Comparison of ENCODE assay signal across 10 cellular contexts in the genomic region with DNA sequence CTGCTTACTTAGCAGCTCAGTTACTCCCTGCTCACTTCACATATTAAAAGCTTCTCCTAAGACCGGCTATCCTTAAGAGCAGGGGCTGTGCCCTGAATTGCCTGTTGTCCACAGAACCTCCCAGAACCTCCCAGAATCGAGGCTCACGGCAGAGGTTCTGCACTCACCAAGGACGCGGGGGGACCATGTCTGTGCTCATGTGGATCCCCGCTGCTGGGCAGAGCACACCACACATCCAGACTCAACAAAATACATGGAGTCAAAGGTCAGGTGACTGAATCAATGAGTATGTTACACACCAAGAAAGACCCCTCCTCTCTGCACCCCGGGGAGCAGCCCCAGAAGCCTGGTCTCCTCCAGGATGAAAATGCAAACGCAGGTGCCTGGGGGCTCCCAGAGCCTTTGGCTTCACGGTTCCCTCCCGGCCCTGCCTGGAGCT.
DNase-seq lines count a peak whose midpoint lies in the region; ATAC-seq and TF ChIP-seq lines count a peak whose summit lies in the region.
"Had no signal": no experiment of that assay in that cellular context is flagged by ENCODE, and none has a peak within 500 bp of the region (broad histone marks: within the 10 kb centered on the region; RNA-seq: fewer than 3 reads in every experiment).

No MANE protein-coding gene starts in this region.

- no peak overlapping the region for H3K4me3 Mint-ChIP-seq in dendritic cell treated with granulocyte-macrophage colony-stimulating factor and Interleukin-4, amounts not matched to agents 40 ng/mL and 50 ng/mL, for 4 days
- no peak overlapping the region for H3K4me3 Mint-ChIP-seq in progenitor cell of endocrine pancreas (ENCODE audit: low read depth)

- H3K9ac ChIP-seq in Loucy (ENCODE audit: low read depth, low read length, poor library complexity, severe bottlenecking), result peak overlapping the region; percentile 22

- 0 out of 2 replicates have a peak overlapping the region, but pooled peaks have one; percentile 50 for H2AFZ ChIP-seq in Loucy (ENCODE audit: low read length)

- H3K27me3 Mint-ChIP-seq in dendritic cell treated with granulocyte-macrophage colony-stimulating factor and Interleukin-4, amounts not matched to agents 40 ng/mL and 50 ng/mL, for 4 days, result no peaks in the 10 kb centered on the region
- no peaks in the 10 kb centered on the region for H3K27me3 Mint-ChIP-seq in progenitor cell of endocrine pancreas

- H3K9me2 ChIP-seq in Loucy (replicated peaks; ENCODE audit: low read depth, low read length), result no peaks in the 10 kb centered on the region

- intact Hi-C loops in dendritic cell treated with granulocyte-macrophage colony-stimulating factor and Interleukin-4, amounts not matched to agents 40 ng/mL and 50 ng/mL, for 4 days (cut with micrococcal nuclease), result loop anchor here (10.0 kb wide), 1 partner anchor 59 kb away; no protein-coding TSS in a partner anchor

- no peaks in the 10 kb centered on the region for H3K36me3 ChIP-seq in Loucy (ENCODE audit: insufficient read depth, low read length)

- H3K27ac Mint-ChIP-seq in dendritic cell treated with granulocyte-macrophage colony-stimulating factor and Interleukin-4, amounts not matched to agents 40 ng/mL and 50 ng/mL, for 4 days, result peak overlapping the region; percentile 56
- peak overlapping the region; percentile 47 for H3K27ac Mint-ChIP-seq in progenitor cell of endocrine pancreas

- H3K4me3 ChIP-seq in Loucy (ENCODE audit: low read length, poor library complexity, severe bottlenecking), result no peak overlapping the region
- H3K4me3 ChIP-seq: testis had no signal

- no peak for TF ChIP-seq CTCF in Loucy (conservative IDR thresholded peaks at IDR 0.05; ENCODE audit: low read length)
- no peak for TF ChIP-seq CTCF in progenitor cell of endocrine pancreas (IDR thresholded peaks at IDR 0.05; ENCODE audit: unreplicated experiment)

- H3K4me2 ChIP-seq in Loucy (ENCODE audit: low read depth, low read length, poor library complexity, severe bottlenecking), result no peak overlapping the region

- H3K27me3 ChIP-seq in Loucy (ENCODE audit: insufficient read depth, low read length, poor library complexity, severe bottlenecking), result no peaks in the 10 kb centered on the region
- H3K27me3 ChIP-seq: testis had no signal

- H3K4me1 Mint-ChIP-seq in dendritic cell treated with granulocyte-macrophage colony-stimulating factor and Interleukin-4, amounts not matched to agents 40 ng/mL and 50 ng/mL, for 4 days (ENCODE audit: low read depth), result peaks cover 37% of the 10 kb centered on the region
- peaks cover 6% of the 10 kb centered on the region for H3K4me1 Mint-ChIP-seq in progenitor cell of endocrine pancreas (ENCODE audit: low read depth)

- no peaks in the 10 kb centered on the region for H3K9me3 ChIP-seq in Loucy (ENCODE audit: insufficient read depth, low read depth, low read length)
- H3K9me3 ChIP-seq: testis had no signal

- no peaks in the 10 kb centered on the region for H3K79me2 ChIP-seq in Loucy (ENCODE audit: insufficient read depth, low read length)

- H3F3A ChIP-seq in Loucy (ENCODE audit: low read depth), result no peaks in the 10 kb centered on the region

- H4K20me1 ChIP-seq in Loucy (ENCODE audit: insufficient read depth, low read length, poor library complexity, severe bottlenecking), result no peaks in the 10 kb centered on the region

- no peaks in the 10 kb centered on the region for H3K9me3 Mint-ChIP-seq in dendritic cell treated with granulocyte-macrophage colony-stimulating factor and Interleukin-4, amounts not matched to agents 40 ng/mL and 50 ng/mL, for 4 days
- no peaks in the 10 kb centered on the region for H3K9me3 Mint-ChIP-seq in progenitor cell of endocrine pancreas (ENCODE audit: low read depth)

- peaks cover 8% of the 10 kb centered on the region for H3K36me3 Mint-ChIP-seq in dendritic cell treated with granulocyte-macrophage colony-stimulating factor and Interleukin-4, amounts not matched to agents 40 ng/mL and 50 ng/mL, for 4 days (ENCODE audit: low read depth)
- H3K36me3 Mint-ChIP-seq in progenitor cell of endocrine pancreas (ENCODE audit: insufficient read depth), result peaks cover 9% of the 10 kb centered on the region

- no peak for DNase-seq in progenitor cell of endocrine pancreas (ENCODE audit: low spot score, unreplicated experiment)
- no peak for DNase-seq in NCI-H1048 (lab: John Stamatoyannopoulos, UW)
- DNase-seq in cortex of kidney (lab: John Stamatoyannopoulos, UW), result no peak

- peaks cover 22% of the 10 kb centered on the region for H3K4me1 ChIP-seq in Loucy (ENCODE audit: insufficient read depth, low read length, poor library complexity, severe bottlenecking)
- H3K4me1 ChIP-seq: foreskin keratinocyte, testis had no signal

- peak; percentile 3 for ATAC-seq in GM18858 (IDR thresholded peaks at IDR 0.05; ENCODE audit: unreplicated experiment)
- no peak for ATAC-seq in HG02763 (IDR thresholded peaks at IDR 0.05; ENCODE audit: unreplicated experiment)
- ATAC-seq in GM21390 (IDR thresholded peaks at IDR 0.05; ENCODE audit: unreplicated experiment), result no peak
